In the genomic region with DNA sequence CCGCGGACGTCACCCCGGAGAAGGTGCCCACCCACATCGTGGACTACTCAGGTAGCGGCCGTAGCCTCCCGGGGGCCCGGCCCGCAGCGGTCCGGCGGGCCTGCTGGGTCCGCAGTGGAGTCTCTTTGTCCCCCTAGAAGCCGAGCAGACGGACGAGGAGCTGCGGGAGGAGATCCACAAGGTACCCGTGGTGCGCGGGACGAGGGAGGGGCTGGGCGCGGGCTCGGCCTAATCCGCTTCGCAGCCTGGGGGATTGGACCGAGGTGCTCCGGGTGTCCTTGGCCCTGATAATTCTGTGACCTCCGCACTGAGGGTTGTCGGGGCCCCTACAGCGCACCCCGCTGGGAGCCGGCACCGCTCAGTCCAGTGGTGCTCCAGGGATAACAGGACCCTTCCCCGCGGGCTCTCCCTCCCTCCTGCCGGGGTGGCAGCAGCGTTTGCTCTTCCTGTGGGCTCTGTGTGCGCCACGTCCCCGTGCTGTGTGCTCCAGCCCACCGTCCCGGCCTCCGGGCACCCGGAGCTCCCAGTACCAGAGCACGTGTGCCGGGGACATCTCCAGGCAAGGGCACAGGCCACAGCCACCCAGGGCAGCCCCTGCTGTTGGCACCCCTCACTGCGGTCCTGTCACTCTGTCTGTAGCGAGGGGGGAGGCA, we compare ENCODE assay signal across 6 cellular contexts. TPM values are rescaled to one million over a fixed set of nuclear protein-coding genes. Genes with fewer than 3 reads are reported as not detected.
A peak's percentile ranks its signal among the peaks of the same experiment; 100 is the strongest.
DNase-seq lines count a peak whose midpoint lies in the region; ATAC-seq and TF ChIP-seq lines count a peak whose summit lies in the region.

No MANE protein-coding gene starts in this region.

- peak overlapping the region; percentile 68 for H3K27ac ChIP-seq in RWPE2 (ENCODE audit: poor library complexity, severe bottlenecking)

- no peaks in the 10 kb centered on the region for H3K9me3 ChIP-seq in RWPE2 (ENCODE audit: severe bottlenecking)
- no peaks in the 10 kb centered on the region for H3K9me3 ChIP-seq in iPS-15b (ENCODE audit: control insufficient read depth, insufficient read depth, low read length)

- H3K27me3 ChIP-seq in GM06990 (replicated peaks; ENCODE audit: control insufficient read depth, insufficient read depth, low read length) = no peaks in the 10 kb centered on the region
- no peaks in the 10 kb centered on the region for H3K27me3 ChIP-seq in RWPE2 (ENCODE audit: insufficient read depth, poor library complexity, severe bottlenecking)
- no peaks in the 10 kb centered on the region for H3K27me3 ChIP-seq in iPS-15b (ENCODE audit: control insufficient read depth, insufficient read depth, low read length)

- H3K36me3 ChIP-seq in GM06990 (ENCODE audit: control insufficient read depth, insufficient read depth, low read length) = peaks cover 30% of the 10 kb centered on the region
- H3K36me3 ChIP-seq in RWPE2 (ENCODE audit: low read depth) = peaks cover 39% of the 10 kb centered on the region
- H3K36me3 ChIP-seq in iPS-15b (ENCODE audit: control insufficient read depth, insufficient read depth, low read length) = peaks cover 51% of the 10 kb centered on the region

- H3K4me1 ChIP-seq in RWPE2 (ENCODE audit: insufficient read depth, poor library complexity, severe bottlenecking) (no peaks in the 10 kb centered on the region), iPS-15b (ENCODE audit: control insufficient read depth, insufficient read depth, low read length) (no peaks in the 10 kb centered on the region)

- ATAC-seq in RWPE2 (ENCODE audit: low read depth) (peak; percentile 7; the same call in 1 of the 3 replicates), GM18873 (IDR thresholded peaks at IDR 0.05; ENCODE audit: low FRiP score, unreplicated experiment) (no peak)

- H3K4me3 ChIP-seq in GM06990 (replicated peaks; ENCODE audit: low read depth, low read length) = peak overlapping the region; percentile 69
- peak overlapping the region; percentile 72 for H3K4me3 ChIP-seq in RWPE2 (ENCODE audit: severe bottlenecking)
- H3K4me3 ChIP-seq in iPS-15b (ENCODE audit: low read depth, low read length) = peak overlapping the region; percentile 77

- TF ChIP-seq CTCF in GM06990 (IDR thresholded peaks at IDR 0.05; ENCODE audit: insufficient read depth, low read length, poor library complexity, severe bottlenecking) (no peak), RWPE2 (IDR thresholded peaks at IDR 0.05; ENCODE audit: poor library complexity, severe bottlenecking) (no peak)

- no peak for DNase-seq in GM06990 (ENCODE audit: extremely low read depth, insufficient read length)
- no peak for DNase-seq in RWPE2 (ENCODE audit: low spot score)
- DNase-seq in GOT3 (lab: John Stamatoyannopoulos, UW) = no peak
- DNase-seq in mesenteric fat pad (ENCODE audit: low spot score) = no peak

- peak overlapping the region; percentile 79 for H3K9ac ChIP-seq in iPS-15b (ENCODE audit: low read depth, low read length)

RNA-seq across cellular contexts. Expression of a gene that starts 0.7 kb away (rescaled TPM):
- total RNA-seq in mesenteric fat pad = 73.9 TPM

RNA-seq across cellular contexts. Expression of a gene that starts 6.8 kb away (rescaled TPM):
- 0.84 TPM for total RNA-seq in mesenteric fat pad

RNA-seq across cellular contexts. Expression of a gene that starts 11.6 kb away (rescaled TPM):
- total RNA-seq in mesenteric fat pad = 109 TPM

RNA-seq across cellular contexts. Expression of a gene that starts 15.5 kb away (rescaled TPM):
- 55.3 TPM for total RNA-seq in mesenteric fat pad

RNA-seq across cellular contexts. Expression of a gene that starts 19.5 kb away (rescaled TPM):
- total RNA-seq in mesenteric fat pad = 21.1 TPM
